ENCODE assay signal across 9 cellular contexts in the genomic region with DNA sequence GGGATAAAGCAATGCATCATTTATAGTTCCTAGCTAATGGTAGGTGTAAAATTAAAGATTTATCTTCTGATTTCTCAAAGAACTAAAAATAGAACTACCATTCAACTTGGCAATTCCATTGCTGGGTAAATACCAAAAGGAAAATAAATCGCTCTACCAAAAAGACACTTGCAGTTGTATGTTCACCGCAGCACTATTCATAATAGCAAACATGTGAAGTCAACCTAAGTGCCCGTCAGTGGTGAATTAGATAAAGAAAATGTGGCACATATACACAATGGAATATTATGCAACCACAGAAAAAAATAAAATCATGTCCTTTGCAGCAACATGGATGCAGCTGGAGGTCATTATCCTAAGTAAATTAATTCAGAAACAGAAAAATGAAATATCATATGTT.
"Had no signal": no experiment of that assay in that cellular context is flagged by ENCODE, and none has a peak within 500 bp of the region (broad histone marks: within the 10 kb centered on the region; RNA-seq: fewer than 3 reads in every experiment).

No MANE protein-coding gene starts in this region.

- H2AFZ ChIP-seq: GM23338 had no signal

- FAIRE-seq: H1, H54, HepG2 had no signal

- H3K4me3 Mint-ChIP-seq: GM23338, H9, IgD-negative memory B cell had no signal

- ATAC-seq: GM23338, HepG2 had no signal

- DNase-seq: H9, HCEC 1CT, KBM-7 had no signal

- H3K4me1 Mint-ChIP-seq: GM23338, H9, IgD-negative memory B cell had no signal

- H3K27ac Mint-ChIP-seq: GM23338, H9, IgD-negative memory B cell had no signal

- H3K27ac ChIP-seq: HL-60 had no signal

- H3K4me2 ChIP-seq: GM23338 had no signal

- H3K36me3 Mint-ChIP-seq: IgD-negative memory B cell had no signal

- H3K4me3 ChIP-seq: GM23338 had no signal
